15 cellular contexts compared by ENCODE assay signal in genomic region chr12:74401966-74402365, GRCh38.
DNase-seq lines count a peak whose midpoint lies in the region; ATAC-seq and TF ChIP-seq lines count a peak whose summit lies in the region.
"Had no signal": no experiment of that assay in that cellular context is flagged by ENCODE, and none has a peak within 500 bp of the region (broad histone marks: within the 10 kb centered on the region; RNA-seq: fewer than 3 reads in every experiment).

No MANE protein-coding gene starts in this region.

- ATAC-seq in HCT116 (peak; percentile 65), HG03045 (IDR thresholded peaks at IDR 0.05; ENCODE audit: unreplicated experiment) (no peak)
- ATAC-seq: Right ventricle myocardium inferior had no signal

- no peak overlapping the region for H2BK120ac ChIP-seq in trophoblast cell (ENCODE audit: insufficient read depth, low read length, poor library complexity)

- H3K36me3 ChIP-seq in HCT116 (ENCODE audit: control insufficient read depth in 1 of 2, insufficient read depth in 2 of 2, low read length in 2 of 2) (no peaks in the 10 kb centered on the region), trophoblast cell (ENCODE audit: control insufficient read depth in 1 of 2, insufficient read depth in 2 of 2, low read length in 2 of 2) (no peaks in the 10 kb centered on the region)

- no peak overlapping the region for H4K12ac ChIP-seq in trophoblast cell (ENCODE audit: low read depth, low read length)

- intact Hi-C loops in HCT116 (cut with micrococcal nuclease), result loop anchor here (2.0 kb wide), 1 partner anchor 67 kb away; no protein-coding TSS in a partner anchor

- CTCF ChIA-PET in HCT116 (lab: Charles Lee), result interaction anchor here (0.7 to 1.0 kb wide), 2 partner anchors 10 to 14 kb away, joined by 3 to 4 read pairs; no protein-coding TSS in a partner anchor

- H3K4me1 ChIP-seq in HCT116 (ENCODE audit: control insufficient read depth in 1 of 2, insufficient read depth in 2 of 2, low read length in 2 of 2), result peaks cover 31 to 49% of the 10 kb centered on the region in 2 experiments; a peak in 3 of 4 replicates
- H3K4me1 ChIP-seq in trophoblast cell (ENCODE audit: control insufficient read depth in 1 of 2, insufficient read depth in 2 of 2, low read length in 2 of 2), result no peaks in the 10 kb centered on the region

- no peak overlapping the region for H2BK5ac ChIP-seq in trophoblast cell (ENCODE audit: low read depth, low read length, poor library complexity)

- no CpG with 5 or more reads among the region's 3 CpGs for WGBS in trophoblast cell (ENCODE audit: extremely low coverage, insufficient coverage, insufficient read length)

- H3K4me2 ChIP-seq in HCT116 (ENCODE audit: low read length) (peak overlapping the region; percentile 63), trophoblast cell (ENCODE audit: low read length) (no peak overlapping the region)

- peak; percentile 53 for DNase-seq in HCT116 (ENCODE audit: low read depth, low spot score)
- no peak for DNase-seq in caudate nucleus (lab: John Stamatoyannopoulos, UW)
- peak; percentile 23 for DNase-seq in medulla oblongata (ENCODE audit: extremely low spot score)
- peak; percentile 61 for DNase-seq in superior temporal gyrus (ENCODE audit: extremely low spot score)
- no peak for DNase-seq in trophoblast cell
- DNase-seq in NCI-H187 (lab: John Stamatoyannopoulos, UW), result no peak
- DNase-seq: AML-193, DMS 273 treated with DMSO at 0.1 percent for 48 hours, HFFc6, NCI-H1436, NCI-H2029 treated with DMSO at 0.1 percent for 48 hours, NCI-H2171 had no signal

- H2AK5ac ChIP-seq in trophoblast cell (ENCODE audit: low read length), result no peak overlapping the region

- peak overlapping the region; percentile 87 for H3K27ac ChIP-seq in HCT116 (ENCODE audit: low read depth, low read length)
- H3K27ac ChIP-seq in caudate nucleus (ENCODE audit: low read depth, low read length), result peak overlapping the region; percentile 82
- H3K27ac ChIP-seq in trophoblast cell (ENCODE audit: low read depth, low read length), result no peak overlapping the region
- H3K27ac ChIP-seq: C4-2B had no signal

- H3K9me3 ChIP-seq in HCT116 (ENCODE audit: control insufficient read depth in 1 of 2, insufficient read depth in 1 of 2, low read depth in 1 of 2, low read length in 2 of 2), result no peaks in the 10 kb centered on the region
- no peaks in the 10 kb centered on the region for H3K9me3 ChIP-seq in trophoblast cell (ENCODE audit: insufficient read depth, low read depth, low read length)

- H2BK12ac ChIP-seq in trophoblast cell (ENCODE audit: low read length), result no peak overlapping the region

- TF ChIP-seq POLR2A in HCT116 (IDR thresholded peaks at IDR 0.05; ENCODE audit: borderline replicate concordance, extremely low read depth, insufficient read depth, insufficient read length), result no peak

- no peak overlapping the region for H3K23ac ChIP-seq in trophoblast cell (ENCODE audit: low read length)

- H3K4me3 ChIP-seq in HCT116 (replicated peaks in 1 of 2; ENCODE audit: low read depth in 1 of 2, low read length in 2 of 2) (peak overlapping the region; percentile 34 to 43), trophoblast cell (ENCODE audit: low read depth, low read length) (no peak overlapping the region)

- H2AFZ ChIP-seq in HCT116 (ENCODE audit: low read depth, low read length, poor library complexity, severe bottlenecking) (no peak overlapping the region), trophoblast cell (ENCODE audit: insufficient read depth, low read length, poor library complexity) (no peak overlapping the region)

- H3K14ac ChIP-seq in trophoblast cell (ENCODE audit: low read length), result no peak overlapping the region

- no peak overlapping the region for H3K4ac ChIP-seq in trophoblast cell (ENCODE audit: low read depth, low read length)

- POLR2A ChIA-PET in HCT116 (lab: Charles Lee), result interaction anchor here (1.2 to 2.0 kb wide), 4 partner anchors 9 to 290 kb away, joined by 4 to 6 read pairs (median 4); no protein-coding TSS in a partner anchor

- H3K27me3 ChIP-seq in HCT116 (ENCODE audit: insufficient read depth, low read length), result no peaks in the 10 kb centered on the region
- no peaks in the 10 kb centered on the region for H3K27me3 ChIP-seq in trophoblast cell (ENCODE audit: insufficient read depth, low read length)

- no TSS peak for BruUV-seq in HCT116 (replicated peaks; lab: Mats Ljungman, UMichigan)

- H3K18ac ChIP-seq in trophoblast cell (ENCODE audit: low read length), result no peak overlapping the region

- RAD21 ChIA-PET in HCT116 (lab: Charles Lee; ENCODE audit: low non-redundant PET in 1 of 2, low total read pairs in 2 of 2, uncharacterized antibody in 2 of 2, unreplicated experiment in 2 of 2), result no interaction called here

- H3K79me2 ChIP-seq in HCT116 (ENCODE audit: insufficient read depth, low read length) (peaks cover 3% of the 10 kb centered on the region; the same call in 1 of the 2 replicates), trophoblast cell (ENCODE audit: control insufficient read depth, insufficient read depth, low read length, poor library complexity) (no peaks in the 10 kb centered on the region)

- no peak; the same call in 1 of the 2 replicates for TF ChIP-seq RAD21 in HCT116 (IDR thresholded peaks at IDR 0.05; ENCODE audit: low read depth)

- H4K20me1 ChIP-seq in HCT116 (ENCODE audit: insufficient read depth), result no peaks in the 10 kb centered on the region

- no peaks in the 10 kb centered on the region for H3K79me1 ChIP-seq in trophoblast cell (ENCODE audit: low read length)

- TF ChIP-seq CTCF in HCT116 (IDR thresholded peaks at IDR 0.05 in 2 of 3, conservative IDR thresholded peaks at IDR 0.05 in 1 of 3; ENCODE audit: borderline replicate concordance in 1 of 3, insufficient read depth in 1 of 3, low read depth in 2 of 3, low read length in 2 of 3), result no peak

- no peak overlapping the region for H4K91ac ChIP-seq in trophoblast cell (ENCODE audit: low read depth, low read length)

- peak overlapping the region; percentile 59 for H3K9ac ChIP-seq in HCT116 (ENCODE audit: low read length)
- H3K9ac ChIP-seq in trophoblast cell (ENCODE audit: low read length), result no peak overlapping the region

- no peak overlapping the region for H4K8ac ChIP-seq in trophoblast cell (ENCODE audit: low read depth, low read length)

- H3K9me2 ChIP-seq in HCT116 (ENCODE audit: insufficient read depth), result no peaks in the 10 kb centered on the region

TF ChIP-seq in HCT116, 20 proteins besides CTCF, POLR2A, EP300 and RAD21:
- TF ChIP-seq POLR2AphosphoS5 (IDR thresholded peaks at IDR 0.05; ENCODE audit: low read depth, low read length), result no peak; the same call in 1 of the 2 replicates
- TF ChIP-seq ZFX (IDR thresholded peaks at IDR 0.05), result no peak
TF ChIP-seq in HCT116: peak in this region for 0.

Comparison
In these comparisons a context has a peak if more than half of its experiments do, and no peak if none do; other contexts are left out.
1. DNase-seq: peak in HCT116 (single experiment), medulla oblongata (single experiment) and superior temporal gyrus (single experiment); none in caudate nucleus (0 of 61), trophoblast cell (0 of 2) and NCI-H187 (0 of 2).